In the genomic region with DNA sequence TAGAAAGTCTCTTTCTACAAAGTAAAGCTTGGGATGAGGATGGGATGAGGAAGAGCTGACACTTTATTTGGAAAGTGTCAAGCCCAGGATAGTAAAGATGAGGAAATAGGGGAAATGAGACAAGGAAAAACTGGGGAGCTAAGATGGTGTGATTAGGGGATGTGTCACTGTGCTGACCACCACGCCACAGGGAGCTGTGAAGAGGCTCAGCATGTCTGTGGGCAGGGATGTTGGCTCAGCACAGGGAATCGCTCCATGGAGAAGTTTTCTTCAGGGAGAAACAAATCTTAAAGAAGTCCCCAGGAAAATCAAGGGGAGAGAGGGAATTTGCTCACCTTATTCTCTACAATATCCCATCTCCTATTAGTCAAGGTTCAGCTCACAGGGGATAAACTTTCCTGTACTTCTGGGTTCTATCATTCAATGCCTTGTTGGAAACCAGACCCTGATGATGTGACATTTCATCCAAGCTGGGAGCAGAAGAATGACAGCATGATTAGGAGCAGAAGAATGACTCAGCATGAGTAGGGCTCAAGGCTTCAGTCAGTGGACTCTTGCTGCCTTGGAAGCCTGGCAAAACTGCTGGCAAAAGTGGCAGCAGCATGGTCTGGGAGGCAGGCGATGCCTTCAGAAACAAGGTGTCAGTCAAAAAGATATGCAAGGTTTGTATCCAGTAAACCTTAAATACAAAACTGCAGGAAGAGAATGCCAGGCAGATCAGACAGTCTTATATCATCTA, we compare ENCODE assay signal across 16 cellular contexts. TPM values are rescaled to one million over a fixed set of nuclear protein-coding genes. Genes with fewer than 3 reads are reported as not detected.
DNase-seq lines count a peak whose midpoint lies in the region; FAIRE-seq and TF ChIP-seq lines count a peak whose summit lies in the region.
"Had no signal": no experiment of that assay in that cellular context is flagged by ENCODE, and none has a peak within 500 bp of the region (broad histone marks: within the 10 kb centered on the region; RNA-seq: fewer than 3 reads in every experiment).

No MANE protein-coding gene starts in this region.

- TF ChIP-seq CTCF in brain microvascular endothelial cell (IDR thresholded peaks at IDR 0.05; ENCODE audit: low read depth, low read length, missing control alignments) (no peak), left ventricle myocardium inferior (IDR thresholded peaks at IDR 0.05; ENCODE audit: borderline replicate concordance) (no peak)

- H3K4me1 ChIP-seq in left ventricle myocardium inferior: peaks cover 17% of the 10 kb centered on the region

- DNase-seq in A172 (ENCODE audit: low spot score) (peak; percentile 55), HTR-8/SVneo (ENCODE audit: insufficient read length, low spot score) (no peak), brain microvascular endothelial cell (peak; percentile 37), left ventricle myocardium inferior (no peak), iPS-NIHi11 (ENCODE audit: low spot score) (no peak), T-helper 9 cell (no peak), HUDEP-2 (lab: John Stamatoyannopoulos, UW; ENCODE audit: unreplicated experiment in 76 of 76) (no peak)
- no peak for DNase-seq in activated T-cell treated with anti-CD3 and anti-CD28 coated beads, Interleukin-2, amount 50 U/mL, for 48 hours
- DNase-seq: activated CD4-positive, alpha-beta T cell treated with anti-CD3 and anti-CD28 coated beads, Interleukin-2, amount 50 U/mL, for 1 hour; DMS 273 treated with DMSO at 0.1 percent for 48 hours; NCI-H1105 treated with DMSO at 0.1 percent for 48 hours; stimulated activated CD4-positive, alpha-beta T cell treated with anti-CD3 and anti-CD28 coated beads, Interleukin-12 subunit alpha, Interleukin-12 subunit beta, amount 100 ng/mL, for 4 hours had no signal

- in situ Hi-C loops in brain microvascular endothelial cell (cut with HindIII; ENCODE audit: low pct_ligation_motif_present, low sequenced_read_pairs): no loop called here

- H3K27ac ChIP-seq in brain microvascular endothelial cell: no peak overlapping the region
- peak overlapping the region; percentile 91 for H3K27ac ChIP-seq in left ventricle myocardium inferior (replicated peaks)
- H3K27ac ChIP-seq: tibial nerve had no signal

- FAIRE-seq in HTR-8/SVneo (lab: Jason Lieb, UNC): peak; percentile 13
- FAIRE-seq: endometrium had no signal

- H3K36me3 ChIP-seq in brain microvascular endothelial cell (replicated peaks) (no peaks in the 10 kb centered on the region), left ventricle myocardium inferior (no peaks in the 10 kb centered on the region)
- H3K36me3 ChIP-seq: tibial nerve had no signal

- H3K4me3 ChIP-seq in brain microvascular endothelial cell (ENCODE audit: low read depth, low read length): no peak overlapping the region
- peak overlapping the region; percentile 66 for H3K4me3 ChIP-seq in left ventricle myocardium inferior
- H3K4me3 ChIP-seq: tibial nerve had no signal

- H3K9me3 ChIP-seq in left ventricle myocardium inferior (replicated peaks): no peaks in the 10 kb centered on the region
- H3K9me3 ChIP-seq: tibial nerve had no signal

- intact Hi-C loops in left ventricle myocardium inferior (cut with micrococcal nuclease): no loop called here

- no peaks in the 10 kb centered on the region for H3K27me3 ChIP-seq in brain microvascular endothelial cell (replicated peaks)
- H3K27me3 ChIP-seq in left ventricle myocardium inferior (ENCODE audit: low read depth): no peaks in the 10 kb centered on the region
- H3K27me3 ChIP-seq: tibial nerve had no signal

RNA-seq across cellular contexts. Expression of gene HSPB3, which starts 4.9 kb away (rescaled TPM):
- total RNA-seq in A172 (2014; rRNA removed; shearing (Covaris generic)): 1.7 and 2.4 TPM in 2 replicates
- total RNA-seq in left ventricle myocardium inferior: 418 TPM
- total RNA-seq: activated T-helper 2 cell treated with anti-CD3 and anti-CD28 coated beads, Interferon-gamma antibody, Interleukin-2, Interleukin-4, amounts not matched to agents 10 μg/mL and 5 μg/mL and 100 μg/mL, durations not matched to agents 14 hours and 24 hours and 36 hours; T-helper 1 cell treated with Interleukin-12 subunit alpha and Interleukin-12 subunit beta and Interleukin-4 antibody, amounts not matched to agents 30 ng/mL and 1 ng/mL, for 36 hours had no signal

RNA-seq across cellular contexts. Expression of gene SNX18, which starts 57.2 kb away (rescaled TPM):
- total RNA-seq in A172 (2014; rRNA removed; shearing (Covaris generic)): 12.4 and 14.7 TPM in 2 replicates
- 28.7 TPM for total RNA-seq in left ventricle myocardium inferior

Comparison
In these comparisons a context has a peak if more than half of its experiments do, and no peak if none do; other contexts are left out.
1. DNase-seq: peak in A172 (single experiment) and brain microvascular endothelial cell (single experiment); none in HTR-8/SVneo (single experiment), left ventricle myocardium inferior (single experiment), activated T-cell treated with anti-CD3 and anti-CD28 coated beads, Interleukin-2, amount 50 U/mL, for 48 hours (0 of 2), iPS-NIHi11 (single experiment), T-helper 9 cell (single experiment) and HUDEP-2 (0 of 76).
2. RNA of gene HSPB3, which starts 4.9 kb away (total RNA-seq): 418 TPM in left ventricle myocardium inferior (single experiment); 1.7 to 2.4 TPM in A172; every median in the first group is over 100 times any median in the second.